1 cellular context compared by ENCODE assay signal in the genomic region with DNA sequence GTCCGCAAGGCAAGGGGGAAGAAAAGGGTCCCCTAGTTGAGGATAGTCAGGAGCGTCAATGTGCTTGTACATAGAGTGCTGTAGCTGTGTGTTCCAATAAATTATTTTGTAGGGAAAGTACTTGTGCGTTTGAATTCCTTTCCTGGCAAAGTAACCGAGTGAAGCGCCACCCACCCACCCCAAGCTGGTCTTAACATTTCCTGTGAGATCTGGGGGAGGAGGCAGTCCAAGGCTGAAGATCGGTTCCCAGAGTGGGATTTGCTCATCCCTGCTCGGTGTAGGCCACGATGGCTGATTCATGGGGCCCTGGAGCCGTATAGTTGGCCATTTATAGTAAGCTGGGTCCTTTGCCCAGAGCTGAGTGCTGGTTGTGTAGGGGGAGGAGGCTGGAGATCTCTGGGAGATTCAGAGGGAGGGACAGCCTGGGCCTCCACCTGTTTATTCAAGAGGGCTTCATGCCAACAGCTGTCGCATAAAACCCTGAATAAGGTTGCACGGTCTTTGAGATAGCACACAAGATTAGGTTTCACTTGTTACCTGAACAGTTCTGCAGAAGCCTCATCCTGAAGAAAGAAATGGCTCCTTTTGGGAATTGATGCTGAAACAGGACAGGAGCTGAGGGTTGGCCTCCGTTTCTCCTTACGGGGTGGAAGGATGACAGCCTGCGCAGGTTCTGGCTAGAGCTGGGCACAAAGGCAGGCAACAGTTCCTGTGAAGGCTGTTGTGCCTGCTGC.
TF ChIP-seq lines count a peak whose summit lies in the region.

No MANE protein-coding gene starts in this region.

TF ChIP-seq in K562, 482 proteins besides CTCF, POLR2A, EP300 and RAD21 (continued from another document):
- TF ChIP-seq ZNF165 (CRISPR knock-in tag; IDR thresholded peaks at IDR 0.05; ENCODE audit: borderline replicate concordance) = no peak
- no peak for TF ChIP-seq DDX20 (tag; IDR thresholded peaks at IDR 0.05; ENCODE audit: low read depth)
- TF ChIP-seq ADNP (tag; IDR thresholded peaks at IDR 0.05) = no peak
- TF ChIP-seq TEAD4 (IDR thresholded peaks at IDR 0.05; ENCODE audit: low read length) = peak; percentile 31
- no peak for TF ChIP-seq TEAD4 (CRISPR knock-in tag; IDR thresholded peaks at IDR 0.05; ENCODE audit: borderline replicate concordance)
- TF ChIP-seq HMGN3 (IDR thresholded peaks at IDR 0.05; ENCODE audit: borderline replicate concordance, extremely low read depth, insufficient read length, low read depth, low read length) = no peak
- TF ChIP-seq, protein P1, sequence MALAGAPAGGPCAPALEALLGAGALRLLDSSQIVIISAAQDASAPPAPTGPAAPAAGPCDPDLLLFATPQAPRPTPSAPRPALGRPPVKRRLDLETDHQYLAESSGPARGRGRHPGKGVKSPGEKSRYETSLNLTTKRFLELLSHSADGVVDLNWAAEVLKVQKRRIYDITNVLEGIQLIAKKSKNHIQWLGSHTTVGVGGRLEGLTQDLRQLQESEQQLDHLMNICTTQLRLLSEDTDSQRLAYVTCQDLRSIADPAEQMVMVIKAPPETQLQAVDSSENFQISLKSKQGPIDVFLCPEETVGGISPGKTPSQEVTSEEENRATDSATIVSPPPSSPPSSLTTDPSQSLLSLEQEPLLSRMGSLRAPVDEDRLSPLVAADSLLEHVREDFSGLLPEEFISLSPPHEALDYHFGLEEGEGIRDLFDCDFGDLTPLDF (CRISPR knock-in tag; IDR thresholded peaks at IDR 0.05) = no peak
- no peak for TF ChIP-seq RB1 (IDR thresholded peaks at IDR 0.05; ENCODE audit: low read depth)
- TF ChIP-seq, protein P2, sequence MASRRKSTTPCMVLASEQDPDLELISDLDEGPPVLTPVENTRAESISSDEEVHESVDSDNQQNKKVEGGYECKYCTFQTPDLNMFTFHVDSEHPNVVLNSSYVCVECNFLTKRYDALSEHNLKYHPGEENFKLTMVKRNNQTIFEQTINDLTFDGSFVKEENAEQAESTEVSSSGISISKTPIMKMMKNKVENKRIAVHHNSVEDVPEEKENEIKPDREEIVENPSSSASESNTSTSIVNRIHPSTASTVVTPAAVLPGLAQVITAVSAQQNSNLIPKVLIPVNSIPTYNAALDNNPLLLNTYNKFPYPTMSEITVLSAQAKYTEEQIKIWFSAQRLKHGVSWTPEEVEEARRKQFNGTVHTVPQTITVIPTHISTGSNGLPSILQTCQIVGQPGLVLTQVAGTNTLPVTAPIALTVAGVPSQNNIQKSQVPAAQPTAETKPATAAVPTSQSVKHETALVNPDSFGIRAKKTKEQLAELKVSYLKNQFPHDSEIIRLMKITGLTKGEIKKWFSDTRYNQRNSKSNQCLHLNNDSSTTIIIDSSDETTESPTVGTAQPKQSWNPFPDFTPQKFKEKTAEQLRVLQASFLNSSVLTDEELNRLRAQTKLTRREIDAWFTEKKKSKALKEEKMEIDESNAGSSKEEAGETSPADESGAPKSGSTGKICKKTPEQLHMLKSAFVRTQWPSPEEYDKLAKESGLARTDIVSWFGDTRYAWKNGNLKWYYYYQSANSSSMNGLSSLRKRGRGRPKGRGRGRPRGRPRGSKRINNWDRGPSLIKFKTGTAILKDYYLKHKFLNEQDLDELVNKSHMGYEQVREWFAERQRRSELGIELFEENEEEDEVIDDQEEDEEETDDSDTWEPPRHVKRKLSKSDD (conservative IDR thresholded peaks at IDR 0.05; ENCODE audit: low read length) = no peak
- TF ChIP-seq, protein P3, sequence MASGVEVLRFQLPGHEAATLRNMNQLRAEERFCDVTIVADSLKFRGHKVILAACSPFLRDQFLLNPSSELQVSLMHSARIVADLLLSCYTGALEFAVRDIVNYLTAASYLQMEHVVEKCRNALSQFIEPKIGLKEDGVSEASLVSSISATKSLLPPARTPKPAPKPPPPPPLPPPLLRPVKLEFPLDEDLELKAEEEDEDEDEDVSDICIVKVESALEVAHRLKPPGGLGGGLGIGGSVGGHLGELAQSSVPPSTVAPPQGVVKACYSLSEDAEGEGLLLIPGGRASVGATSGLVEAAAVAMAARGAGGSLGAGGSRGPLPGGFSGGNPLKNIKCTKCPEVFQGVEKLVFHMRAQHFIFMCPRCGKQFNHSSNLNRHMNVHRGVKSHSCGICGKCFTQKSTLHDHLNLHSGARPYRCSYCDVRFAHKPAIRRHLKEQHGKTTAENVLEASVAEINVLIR (CRISPR knock-in tag; IDR thresholded peaks at IDR 0.05) = no peak
- TF ChIP-seq, protein P4, sequence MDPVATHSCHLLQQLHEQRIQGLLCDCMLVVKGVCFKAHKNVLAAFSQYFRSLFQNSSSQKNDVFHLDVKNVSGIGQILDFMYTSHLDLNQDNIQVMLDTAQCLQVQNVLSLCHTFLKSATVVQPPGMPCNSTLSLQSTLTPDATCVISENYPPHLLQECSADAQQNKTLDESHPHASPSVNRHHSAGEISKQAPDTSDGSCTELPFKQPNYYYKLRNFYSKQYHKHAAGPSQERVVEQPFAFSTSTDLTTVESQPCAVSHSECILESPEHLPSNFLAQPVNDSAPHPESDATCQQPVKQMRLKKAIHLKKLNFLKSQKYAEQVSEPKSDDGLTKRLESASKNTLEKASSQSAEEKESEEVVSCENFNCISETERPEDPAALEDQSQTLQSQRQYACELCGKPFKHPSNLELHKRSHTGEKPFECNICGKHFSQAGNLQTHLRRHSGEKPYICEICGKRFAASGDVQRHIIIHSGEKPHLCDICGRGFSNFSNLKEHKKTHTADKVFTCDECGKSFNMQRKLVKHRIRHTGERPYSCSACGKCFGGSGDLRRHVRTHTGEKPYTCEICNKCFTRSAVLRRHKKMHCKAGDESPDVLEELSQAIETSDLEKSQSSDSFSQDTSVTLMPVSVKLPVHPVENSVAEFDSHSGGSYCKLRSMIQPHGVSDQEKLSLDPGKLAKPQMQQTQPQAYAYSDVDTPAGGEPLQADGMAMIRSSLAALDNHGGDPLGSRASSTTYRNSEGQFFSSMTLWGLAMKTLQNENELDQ (CRISPR knock-in tag; IDR thresholded peaks at IDR 0.05; ENCODE audit: borderline replicate concordance) = no peak
- no peak for TF ChIP-seq SAFB2 (IDR thresholded peaks at IDR 0.05; ENCODE audit: borderline replicate concordance, low read depth, low read length, severe bottlenecking)
- TF ChIP-seq, protein P5, sequence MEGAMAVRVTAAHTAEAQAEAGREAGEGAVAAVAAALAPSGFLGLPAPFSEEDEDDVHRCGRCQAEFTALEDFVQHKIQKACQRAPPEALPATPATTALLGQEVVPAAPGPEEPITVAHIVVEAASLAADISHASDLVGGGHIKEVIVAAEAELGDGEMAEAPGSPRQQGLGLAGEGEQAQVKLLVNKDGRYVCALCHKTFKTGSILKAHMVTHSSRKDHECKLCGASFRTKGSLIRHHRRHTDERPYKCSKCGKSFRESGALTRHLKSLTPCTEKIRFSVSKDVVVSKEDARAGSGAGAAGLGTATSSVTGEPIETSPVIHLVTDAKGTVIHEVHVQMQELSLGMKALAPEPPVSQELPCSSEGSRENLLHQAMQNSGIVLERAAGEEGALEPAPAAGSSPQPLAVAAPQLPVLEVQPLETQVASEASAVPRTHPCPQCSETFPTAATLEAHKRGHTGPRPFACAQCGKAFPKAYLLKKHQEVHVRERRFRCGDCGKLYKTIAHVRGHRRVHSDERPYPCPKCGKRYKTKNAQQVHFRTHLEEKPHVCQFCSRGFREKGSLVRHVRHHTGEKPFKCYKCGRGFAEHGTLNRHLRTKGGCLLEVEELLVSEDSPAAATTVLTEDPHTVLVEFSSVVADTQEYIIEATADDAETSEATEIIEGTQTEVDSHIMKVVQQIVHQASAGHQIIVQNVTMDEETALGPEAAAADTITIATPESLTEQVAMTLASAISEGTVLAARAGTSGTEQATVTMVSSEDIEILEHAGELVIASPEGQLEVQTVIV (CRISPR knock-in tag; IDR thresholded peaks at IDR 0.05; ENCODE audit: borderline replicate concordance) = no peak
- TF ChIP-seq, protein P6, sequence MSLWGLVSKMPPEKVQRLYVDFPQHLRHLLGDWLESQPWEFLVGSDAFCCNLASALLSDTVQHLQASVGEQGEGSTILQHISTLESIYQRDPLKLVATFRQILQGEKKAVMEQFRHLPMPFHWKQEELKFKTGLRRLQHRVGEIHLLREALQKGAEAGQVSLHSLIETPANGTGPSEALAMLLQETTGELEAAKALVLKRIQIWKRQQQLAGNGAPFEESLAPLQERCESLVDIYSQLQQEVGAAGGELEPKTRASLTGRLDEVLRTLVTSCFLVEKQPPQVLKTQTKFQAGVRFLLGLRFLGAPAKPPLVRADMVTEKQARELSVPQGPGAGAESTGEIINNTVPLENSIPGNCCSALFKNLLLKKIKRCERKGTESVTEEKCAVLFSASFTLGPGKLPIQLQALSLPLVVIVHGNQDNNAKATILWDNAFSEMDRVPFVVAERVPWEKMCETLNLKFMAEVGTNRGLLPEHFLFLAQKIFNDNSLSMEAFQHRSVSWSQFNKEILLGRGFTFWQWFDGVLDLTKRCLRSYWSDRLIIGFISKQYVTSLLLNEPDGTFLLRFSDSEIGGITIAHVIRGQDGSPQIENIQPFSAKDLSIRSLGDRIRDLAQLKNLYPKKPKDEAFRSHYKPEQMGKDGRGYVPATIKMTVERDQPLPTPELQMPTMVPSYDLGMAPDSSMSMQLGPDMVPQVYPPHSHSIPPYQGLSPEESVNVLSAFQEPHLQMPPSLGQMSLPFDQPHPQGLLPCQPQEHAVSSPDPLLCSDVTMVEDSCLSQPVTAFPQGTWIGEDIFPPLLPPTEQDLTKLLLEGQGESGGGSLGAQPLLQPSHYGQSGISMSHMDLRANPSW (CRISPR knock-in tag; IDR thresholded peaks at IDR 0.05) = no peak
- TF ChIP-seq PCBP2 (IDR thresholded peaks at IDR 0.05; ENCODE audit: low read depth, low read length, poor library complexity, severe bottlenecking) = no peak
- TF ChIP-seq NR2C2 (CRISPR knock-in tag; IDR thresholded peaks at IDR 0.05) = no peak
- TF ChIP-seq NR2C2 (tag; IDR thresholded peaks at IDR 0.05) = no peak
- TF ChIP-seq ZKSCAN1 (IDR thresholded peaks at IDR 0.05; ENCODE audit: low read depth, low read length) = no peak
- TF ChIP-seq, protein P7, sequence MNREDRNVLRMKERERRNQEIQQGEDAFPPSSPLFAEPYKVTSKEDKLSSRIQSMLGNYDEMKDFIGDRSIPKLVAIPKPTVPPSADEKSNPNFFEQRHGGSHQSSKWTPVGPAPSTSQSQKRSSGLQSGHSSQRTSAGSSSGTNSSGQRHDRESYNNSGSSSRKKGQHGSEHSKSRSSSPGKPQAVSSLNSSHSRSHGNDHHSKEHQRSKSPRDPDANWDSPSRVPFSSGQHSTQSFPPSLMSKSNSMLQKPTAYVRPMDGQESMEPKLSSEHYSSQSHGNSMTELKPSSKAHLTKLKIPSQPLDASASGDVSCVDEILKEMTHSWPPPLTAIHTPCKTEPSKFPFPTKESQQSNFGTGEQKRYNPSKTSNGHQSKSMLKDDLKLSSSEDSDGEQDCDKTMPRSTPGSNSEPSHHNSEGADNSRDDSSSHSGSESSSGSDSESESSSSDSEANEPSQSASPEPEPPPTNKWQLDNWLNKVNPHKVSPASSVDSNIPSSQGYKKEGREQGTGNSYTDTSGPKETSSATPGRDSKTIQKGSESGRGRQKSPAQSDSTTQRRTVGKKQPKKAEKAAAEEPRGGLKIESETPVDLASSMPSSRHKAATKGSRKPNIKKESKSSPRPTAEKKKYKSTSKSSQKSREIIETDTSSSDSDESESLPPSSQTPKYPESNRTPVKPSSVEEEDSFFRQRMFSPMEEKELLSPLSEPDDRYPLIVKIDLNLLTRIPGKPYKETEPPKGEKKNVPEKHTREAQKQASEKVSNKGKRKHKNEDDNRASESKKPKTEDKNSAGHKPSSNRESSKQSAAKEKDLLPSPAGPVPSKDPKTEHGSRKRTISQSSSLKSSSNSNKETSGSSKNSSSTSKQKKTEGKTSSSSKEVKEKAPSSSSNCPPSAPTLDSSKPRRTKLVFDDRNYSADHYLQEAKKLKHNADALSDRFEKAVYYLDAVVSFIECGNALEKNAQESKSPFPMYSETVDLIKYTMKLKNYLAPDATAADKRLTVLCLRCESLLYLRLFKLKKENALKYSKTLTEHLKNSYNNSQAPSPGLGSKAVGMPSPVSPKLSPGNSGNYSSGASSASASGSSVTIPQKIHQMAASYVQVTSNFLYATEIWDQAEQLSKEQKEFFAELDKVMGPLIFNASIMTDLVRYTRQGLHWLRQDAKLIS (CRISPR knock-in tag; IDR thresholded peaks at IDR 0.05) = peak; percentile 88
- no peak for TF ChIP-seq RBM14 (IDR thresholded peaks at IDR 0.05; ENCODE audit: borderline replicate concordance, insufficient read depth, low read depth, low read length)
- TF ChIP-seq NELFE (IDR thresholded peaks at IDR 0.05; ENCODE audit: insufficient read depth, insufficient read length) = no peak
- TF ChIP-seq, protein P8, sequence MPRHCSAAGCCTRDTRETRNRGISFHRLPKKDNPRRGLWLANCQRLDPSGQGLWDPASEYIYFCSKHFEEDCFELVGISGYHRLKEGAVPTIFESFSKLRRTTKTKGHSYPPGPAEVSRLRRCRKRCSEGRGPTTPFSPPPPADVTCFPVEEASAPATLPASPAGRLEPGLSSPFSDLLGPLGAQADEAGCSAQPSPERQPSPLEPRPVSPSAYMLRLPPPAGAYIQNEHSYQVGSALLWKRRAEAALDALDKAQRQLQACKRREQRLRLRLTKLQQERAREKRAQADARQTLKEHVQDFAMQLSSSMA (CRISPR knock-in tag; IDR thresholded peaks at IDR 0.05) = peak; percentile 10; the same call in 1 of the 2 replicates
- TF ChIP-seq ARNT (IDR thresholded peaks at IDR 0.05) = no peak
- no peak for TF ChIP-seq BCL6 (CRISPR knock-in tag; IDR thresholded peaks at IDR 0.05)
- TF ChIP-seq ZNF583 (CRISPR knock-in tag; IDR thresholded peaks at IDR 0.05) = no peak
- peak; percentile 46; the same call in 1 of the 2 replicates for TF ChIP-seq ZBTB17 (CRISPR knock-in tag; IDR thresholded peaks at IDR 0.05)
- no peak for TF ChIP-seq PTBP1 (IDR thresholded peaks at IDR 0.05; ENCODE audit: low read depth, low read length)
- no peak for TF ChIP-seq NFE2L1 (tag; IDR thresholded peaks at IDR 0.05; ENCODE audit: borderline replicate concordance, low read depth)
- TF ChIP-seq ZNF212 (CRISPR knock-in tag; IDR thresholded peaks at IDR 0.05) = no peak
- no peak for TF ChIP-seq MTF1 (CRISPR knock-in tag; IDR thresholded peaks at IDR 0.05; ENCODE audit: borderline replicate concordance)
- TF ChIP-seq ZSCAN32 (CRISPR knock-in tag; IDR thresholded peaks at IDR 0.05) = no peak
- TF ChIP-seq SAFB (IDR thresholded peaks at IDR 0.05; ENCODE audit: borderline replicate concordance, low read depth, low read length) = no peak
- no peak for TF ChIP-seq CEBPG (CRISPR knock-in tag; IDR thresholded peaks at IDR 0.05)
- no peak for TF ChIP-seq CEBPG (tag; conservative IDR thresholded peaks at IDR 0.05 in 1 of 2, IDR thresholded peaks at IDR 0.05 in 1 of 2)
- no peak for TF ChIP-seq CHCHD3 (CRISPR knock-in tag; IDR thresholded peaks at IDR 0.05)
- TF ChIP-seq ZFP36 (IDR thresholded peaks at IDR 0.05; ENCODE audit: low read depth, low read length, partially characterized antibody) = no peak
- TF ChIP-seq JUNB (CRISPR knock-in tag; conservative IDR thresholded peaks at IDR 0.05) = no peak
- TF ChIP-seq C11orf30 (IDR thresholded peaks at IDR 0.05; ENCODE audit: low read depth) = no peak
- no peak for TF ChIP-seq MTA2 (IDR thresholded peaks at IDR 0.05; ENCODE audit: low read depth)
- TF ChIP-seq CBX3 (IDR thresholded peaks at IDR 0.05; ENCODE audit: borderline replicate concordance in 1 of 2, low read length in 2 of 2) = no peak
- TF ChIP-seq PHF8 (IDR thresholded peaks at IDR 0.05; ENCODE audit: borderline replicate concordance, low read length) = no peak
- TF ChIP-seq ZNF224 (CRISPR knock-in tag; IDR thresholded peaks at IDR 0.05) = no peak
- TF ChIP-seq, protein P9, sequence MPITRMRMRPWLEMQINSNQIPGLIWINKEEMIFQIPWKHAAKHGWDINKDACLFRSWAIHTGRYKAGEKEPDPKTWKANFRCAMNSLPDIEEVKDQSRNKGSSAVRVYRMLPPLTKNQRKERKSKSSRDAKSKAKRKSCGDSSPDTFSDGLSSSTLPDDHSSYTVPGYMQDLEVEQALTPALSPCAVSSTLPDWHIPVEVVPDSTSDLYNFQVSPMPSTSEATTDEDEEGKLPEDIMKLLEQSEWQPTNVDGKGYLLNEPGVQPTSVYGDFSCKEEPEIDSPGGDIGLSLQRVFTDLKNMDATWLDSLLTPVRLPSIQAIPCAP (CRISPR knock-in tag; IDR thresholded peaks at IDR 0.05; ENCODE audit: borderline replicate concordance) = no peak
